Comparison of ENCODE assay signal across 9 cellular contexts in genomic region chr1:67489643-67490042, GRCh38. TPM values are rescaled to one million over a fixed set of nuclear protein-coding genes. Genes with fewer than 3 reads are reported as not detected.
A peak's percentile ranks its signal among the peaks of the same experiment; 100 is the strongest.
DNase-seq lines count a peak whose midpoint lies in the region; ATAC-seq lines count a peak whose summit lies in the region.
"Had no signal": no experiment of that assay in that cellular context is flagged by ENCODE, and none has a peak within 500 bp of the region (broad histone marks: within the 10 kb centered on the region; RNA-seq: fewer than 3 reads in every experiment).

No MANE protein-coding gene starts in this region.

- no peaks in the 10 kb centered on the region for H3K36me3 Mint-ChIP-seq in activated CD4-positive, alpha-beta T cell treated with anti-CD3 and anti-CD28 coated beads, Interleukin-2, amount 10 ng/mL, durations not matched to agents 24 days and 14 days (ENCODE audit: low read depth)

- peak; percentile 67 for ATAC-seq in GM21423 (IDR thresholded peaks at IDR 0.05; ENCODE audit: unreplicated experiment)
- no peak for ATAC-seq in HG02938 (IDR thresholded peaks at IDR 0.05; ENCODE audit: unreplicated experiment)

- no peaks in the 10 kb centered on the region for H3K9me3 Mint-ChIP-seq in activated CD4-positive, alpha-beta T cell treated with anti-CD3 and anti-CD28 coated beads, Interleukin-2, amount 10 ng/mL, durations not matched to agents 24 days and 14 days
- H3K9me3 Mint-ChIP-seq: dendritic cell treated with granulocyte-macrophage colony-stimulating factor and Interleukin-4, amounts not matched to agents 40 ng/mL and 50 ng/mL, for 4 days had no signal

- intact Hi-C loops in activated CD4-positive, alpha-beta T cell treated with anti-CD3 and anti-CD28 coated beads, Interleukin-2, amount 10 ng/mL, durations not matched to agents 24 days and 14 days (cut with micrococcal nuclease), result loop anchor here (5.0 kb wide), 1 partner anchor 57 kb away; the partner anchor contains the start of gene SERBP1

- H3K4me1 Mint-ChIP-seq in activated CD4-positive, alpha-beta T cell treated with anti-CD3 and anti-CD28 coated beads, Interleukin-2, amount 10 ng/mL, durations not matched to agents 24 days and 14 days, result peaks cover 4% of the 10 kb centered on the region

- no peak overlapping the region for H3K4me3 Mint-ChIP-seq in activated CD4-positive, alpha-beta T cell treated with anti-CD3 and anti-CD28 coated beads, Interleukin-2, amount 10 ng/mL, durations not matched to agents 24 days and 14 days
- H3K4me3 Mint-ChIP-seq: dendritic cell treated with granulocyte-macrophage colony-stimulating factor and Interleukin-4, amounts not matched to agents 40 ng/mL and 50 ng/mL, for 4 days had no signal

- H3K27ac Mint-ChIP-seq in activated CD4-positive, alpha-beta T cell treated with anti-CD3 and anti-CD28 coated beads, Interleukin-2, amount 10 ng/mL, durations not matched to agents 24 days and 14 days, result no peak overlapping the region
- H3K27ac Mint-ChIP-seq: dendritic cell treated with granulocyte-macrophage colony-stimulating factor and Interleukin-4, amounts not matched to agents 40 ng/mL and 50 ng/mL, for 4 days had no signal

- no peaks in the 10 kb centered on the region for H3K27me3 Mint-ChIP-seq in activated CD4-positive, alpha-beta T cell treated with anti-CD3 and anti-CD28 coated beads, Interleukin-2, amount 10 ng/mL, durations not matched to agents 24 days and 14 days
- H3K27me3 Mint-ChIP-seq: dendritic cell treated with granulocyte-macrophage colony-stimulating factor and Interleukin-4, amounts not matched to agents 40 ng/mL and 50 ng/mL, for 4 days had no signal

- DNase-seq in DMS114 treated with DMSO at 0.1 percent for 48 hours (lab: John Stamatoyannopoulos, UW; ENCODE audit: unreplicated experiment), result peak; percentile 9
- DNase-seq in OCI-M1 (lab: John Stamatoyannopoulos, UW), result peak; percentile 50
- peak; percentile 12 for DNase-seq in germinal center (ENCODE audit: low spot score)
- no peak for DNase-seq in NCI-H2196 treated with DMSO at 0.1 percent for 48 hours (lab: John Stamatoyannopoulos, UW; ENCODE audit: unreplicated experiment)
- no peak for DNase-seq in ureter (ENCODE audit: low spot score)
- DNase-seq in activated CD4-positive, alpha-beta T cell treated with anti-CD3 and anti-CD28 coated beads, Interleukin-2, amount 10 ng/mL, durations not matched to agents 24 days and 14 days, result no peak

RNA-seq across cellular contexts. Expression of gene SERBP1, which starts 59.4 kb away (rescaled TPM):
- 174 TPM for total RNA-seq in ureter
- total RNA-seq in activated CD4-positive, alpha-beta T cell treated with anti-CD3 and anti-CD28 coated beads, Interleukin-2, amount 10 ng/mL, durations not matched to agents 24 days and 14 days, result 619 and 630 TPM in 2 replicates

Comparison
In these comparisons a context has a peak if more than half of its experiments do, and no peak if none do; other contexts are left out.
1. DNase-seq: peak in DMS114 treated with DMSO at 0.1 percent for 48 hours (single experiment), OCI-M1 (single experiment) and germinal center (single experiment); none in NCI-H2196 treated with DMSO at 0.1 percent for 48 hours (single experiment), ureter (single experiment) and activated CD4-positive, alpha-beta T cell treated with anti-CD3 and anti-CD28 coated beads, Interleukin-2, amount 10 ng/mL, durations not matched to agents 24 days and 14 days (single experiment).